Comparison of ENCODE assay signal across 22 cellular contexts in genomic region chr10:43901744-43902504, GRCh38.
DNase-seq lines count a peak whose midpoint lies in the region; ATAC-seq, FAIRE-seq and TF ChIP-seq lines count a peak whose summit lies in the region.
"Had no signal": no experiment of that assay in that cellular context is flagged by ENCODE, and none has a peak within 500 bp of the region (broad histone marks: within the 10 kb centered on the region; RNA-seq: fewer than 3 reads in every experiment).

No MANE protein-coding gene starts in this region.

- no peak for TF ChIP-seq POLR2A in GM12878 (IDR thresholded peaks at IDR 0.05; ENCODE audit: low read depth, low read length)

- no peaks in the 10 kb centered on the region for H3K9me3 Mint-ChIP-seq in nephron
- H3K9me3 Mint-ChIP-seq: CD8-positive, alpha-beta T cell; H9; IgD-negative memory B cell had no signal

- DNase-seq in GM12878 (ENCODE audit: low read depth, low spot score) = no peak
- DNase-seq in activated CD8-positive, alpha-beta memory T cell treated with anti-CD3 and anti-CD28 coated beads, Interleukin-2, amount 50 U/mL, for 48 hours = no peak
- DNase-seq in middle frontal gyrus (ENCODE audit: extremely low spot score, low spot score) = no peak
- DNase-seq in osteoblast (ENCODE audit: insufficient read length, low spot score, missing footprints) = no peak
- DNase-seq: Calu3; CD8-positive, alpha-beta T cell; DMS 273 treated with DMSO at 0.1 percent for 48 hours; DMS53; DND-41; EL; H9; KBM-7 had no signal

- no peaks in the 10 kb centered on the region for H3K36me3 ChIP-seq in HEK293 (ENCODE audit: control insufficient read depth in 2 of 2, insufficient read depth in 1 of 2, low read length in 2 of 2)
- H3K36me3 ChIP-seq in GM12878 (ENCODE audit: control insufficient read depth in 2 of 2, insufficient read depth in 2 of 2, low read length in 1 of 2) = no peaks in the 10 kb centered on the region
- H3K36me3 ChIP-seq in osteoblast (ENCODE audit: insufficient read depth, low read length) = no peaks in the 10 kb centered on the region
- H3K36me3 ChIP-seq: BLaER1 treated with 17β-estradiol and CSF1 and Interleukin-3, amounts not matched to agents 10 nM and 100 nM had no signal

- CTCF ChIA-PET in HEK293 (lab: Yijun Ruan, JAX) = interaction anchor here (1.2 kb wide), 1 partner anchor 87 kb away, joined by 3 read pairs; no protein-coding TSS in a partner anchor
- CTCF ChIA-PET in GM12878 (lab: Yijun Ruan, JAX) = interaction anchor here (0.9 to 1.5 kb wide), 2 partner anchors 128 to 144 kb away, joined by 3 to 4 read pairs; no protein-coding TSS in a partner anchor

- no peak overlapping the region for H3K4me3 Mint-ChIP-seq in nephron
- H3K4me3 Mint-ChIP-seq: B cell; CD8-positive, alpha-beta T cell; H9 had no signal

- H3K4me2 ChIP-seq in GM12878 (ENCODE audit: control insufficient read depth, insufficient read depth) (no peak overlapping the region), osteoblast (ENCODE audit: insufficient read depth, low read length) (no peak overlapping the region)
- H3K4me2 ChIP-seq: BLaER1 treated with 17β-estradiol and CSF1 and Interleukin-3, amounts not matched to agents 10 nM and 100 nM had no signal

- peaks cover 2 to 3% of the 10 kb centered on the region in 2 experiments; a peak in 3 of 4 replicates for H3K27me3 ChIP-seq in GM12878 (replicated peaks in 1 of 2; ENCODE audit: control insufficient read depth in 2 of 2, insufficient read depth in 2 of 2, low read length in 1 of 2)
- H3K27me3 ChIP-seq in osteoblast (ENCODE audit: insufficient read depth, low read length) = no peaks in the 10 kb centered on the region
- H3K27me3 ChIP-seq: BLaER1 treated with 17β-estradiol and CSF1 and Interleukin-3, amounts not matched to agents 10 nM and 100 nM had no signal

- RAD21 ChIA-PET in GM12878 (lab: Charles Lee; ENCODE audit: unreplicated experiment) = interaction anchor here (1.2 kb wide), 1 partner anchor 142 kb away, joined by 3 read pairs; no protein-coding TSS in a partner anchor

- no peaks in the 10 kb centered on the region for H3K36me3 Mint-ChIP-seq in nephron (ENCODE audit: low read depth)
- H3K36me3 Mint-ChIP-seq: CD8-positive, alpha-beta T cell; IgD-negative memory B cell had no signal

- no peaks in the 10 kb centered on the region for H3K9me3 ChIP-seq in HEK293 (ENCODE audit: control insufficient read depth, insufficient read depth, low read depth, low read length)
- H3K9me3 ChIP-seq in GM12878 (replicated peaks; ENCODE audit: control insufficient read depth, insufficient read depth, low read length) = no peaks in the 10 kb centered on the region; the same call in 2 of the 3 replicates
- no peaks in the 10 kb centered on the region for H3K9me3 ChIP-seq in osteoblast (ENCODE audit: low read depth, low read length)
- H3K9me3 ChIP-seq: BLaER1 treated with 17β-estradiol and CSF1 and Interleukin-3, amounts not matched to agents 10 nM and 100 nM had no signal

- H2AFZ ChIP-seq in GM12878 (ENCODE audit: control insufficient read depth, low read depth, low read length) (no peak overlapping the region), osteoblast (ENCODE audit: low read length) (no peak overlapping the region)

- H3K27ac ChIP-seq in HEK293 (ENCODE audit: extremely low read depth, low read depth, low read length) (no peak overlapping the region), GM12878 (ENCODE audit: control insufficient read depth, insufficient read depth) (no peak overlapping the region), osteoblast (ENCODE audit: low read depth, low read length) (no peak overlapping the region)
- H3K27ac ChIP-seq: BLaER1 treated with 17β-estradiol and CSF1 and Interleukin-3, amounts not matched to agents 10 nM and 100 nM; HL-60 had no signal

- intact Hi-C loops in GM12878 (cut with micrococcal nuclease; ENCODE audit: unreplicated experiment) = no loop called here

- TF ChIP-seq RAD21 in GM12878 (IDR thresholded peaks at IDR 0.05; ENCODE audit: insufficient read depth, low read depth, low read length) = no peak

- in situ Hi-C loops in GM12878 (cut with MboI) = no loop called here

- no peaks in the 10 kb centered on the region for H4K20me1 ChIP-seq in GM12878 (ENCODE audit: control insufficient read depth, insufficient read depth)
- H4K20me1 ChIP-seq in osteoblast (ENCODE audit: insufficient read depth, low read length) = no peaks in the 10 kb centered on the region
- H4K20me1 ChIP-seq: BLaER1 treated with 17β-estradiol and CSF1 and Interleukin-3, amounts not matched to agents 10 nM and 100 nM had no signal

- POLR2A ChIA-PET in HEK293 (lab: Yijun Ruan, JAX) (no interaction called here), GM12878 (lab: Charles Lee) (no interaction called here)

- H3K79me2 ChIP-seq in GM12878 (ENCODE audit: control insufficient read depth, insufficient read depth, low read length) = no peaks in the 10 kb centered on the region
- no peaks in the 10 kb centered on the region for H3K79me2 ChIP-seq in osteoblast (ENCODE audit: insufficient read depth, low read length)

- BruUV-seq in GM12878 (replicated peaks; lab: Mats Ljungman, UMichigan) = no TSS peak

- peaks cover 11% of the 10 kb centered on the region for H3K27me3 Mint-ChIP-seq in nephron (ENCODE audit: low read depth)
- H3K27me3 Mint-ChIP-seq: B cell, IgD-negative memory B cell had no signal

- H3K4me3 ChIP-seq in HEK293 (ENCODE audit: low read depth, low read length) (no peak overlapping the region), GM12878 (no peak overlapping the region), osteoblast (ENCODE audit: insufficient read depth, low read length) (no peak overlapping the region)
- H3K4me3 ChIP-seq: BLaER1 treated with 17β-estradiol and CSF1 and Interleukin-3, amounts not matched to agents 10 nM and 100 nM had no signal

- no peak overlapping the region for H3K9ac ChIP-seq in GM12878 (ENCODE audit: control insufficient read depth, insufficient read depth, low read length)
- H3K9ac ChIP-seq: BLaER1 treated with 17β-estradiol and CSF1 and Interleukin-3, amounts not matched to agents 10 nM and 100 nM had no signal

- FAIRE-seq in GM12878 (lab: Jason Lieb, UNC) = no peak
- FAIRE-seq: GM12891, H1 had no signal

- WGBS in GM12878 (ENCODE audit: insufficient coverage, insufficient replicate concordance, low lambda C conversion rate, missing lambda C conversion rate) = 28% methylated on average over 9 of the region's 9 CpGs

- SMC1A ChIA-PET in GM12878 (lab: Charles Lee; ENCODE audit: uncharacterized antibody, unreplicated experiment) = interaction anchor here (1.0 to 2.2 kb wide), 3 partner anchors 20 to 133 kb away, joined by 3 to 6 read pairs (median 3); no protein-coding TSS in a partner anchor

- H3K4me1 ChIP-seq in HEK293 (ENCODE audit: control insufficient read depth, insufficient read depth, low read length) (no peaks in the 10 kb centered on the region), GM12878 (ENCODE audit: control insufficient read depth, insufficient read depth, low read length) (no peaks in the 10 kb centered on the region), osteoblast (ENCODE audit: insufficient read depth, low read length) (peaks cover 28% of the 10 kb centered on the region)

- peaks cover 53% of the 10 kb centered on the region for H3K4me1 Mint-ChIP-seq in nephron
- H3K4me1 Mint-ChIP-seq: B cell, H9, IgD-negative memory B cell had no signal

- TF ChIP-seq CTCF in HEK293 (tag by site-specific recombination; IDR thresholded peaks at IDR 0.05) (no peak), GM12878 (IDR thresholded peaks at IDR 0.05 in 2 of 3, conservative IDR thresholded peaks at IDR 0.05 in 1 of 3; ENCODE audit: control insufficient read depth in 2 of 3, extremely low read depth in 1 of 3, insufficient read depth in 1 of 3, low read depth in 3 of 3, low read length in 3 of 3) (no peak), nephron (IDR thresholded peaks at IDR 0.05; ENCODE audit: unreplicated experiment in 3 of 3) (no peak), osteoblast (IDR thresholded peaks at IDR 0.05; ENCODE audit: extremely low read depth, low read depth, low read length) (no peak)

- peak overlapping the region; percentile 22 to 76 (median 22) for H3K27ac Mint-ChIP-seq in nephron
- H3K27ac Mint-ChIP-seq: B cell; CD8-positive, alpha-beta T cell had no signal

- ATAC-seq in GM18867 (IDR thresholded peaks at IDR 0.05; ENCODE audit: unreplicated experiment) (peak; percentile 64), GM12878 (no peak), GM19324 (IDR thresholded peaks at IDR 0.05; ENCODE audit: low FRiP score, unreplicated experiment) (no peak)
- ATAC-seq: CD8-positive, alpha-beta T cell had no signal

- no peak for TF ChIP-seq EP300 in GM12878 (IDR thresholded peaks at IDR 0.05; ENCODE audit: borderline replicate concordance in 1 of 2, control insufficient read depth in 1 of 2, low read depth in 2 of 2, low read length in 2 of 2)

TF ChIP-seq in HEK293, 187 proteins besides CTCF, POLR2A, EP300 and RAD21 (continues in another document):
- TF ChIP-seq ZFHX2 (tag by site-specific recombination; conservative IDR thresholded peaks at IDR 0.05) (peak; percentile 79), EGR2 (tag by site-specific recombination; IDR thresholded peaks at IDR 0.05; ENCODE audit: low read depth) (peak; percentile 93), SETDB1 (IDR thresholded peaks at IDR 0.05; ENCODE audit: insufficient read length, low read length) (no peak), ZNF292 (tag by site-specific recombination; IDR thresholded peaks at IDR 0.05; ENCODE audit: borderline replicate concordance, low read depth) (no peak), YY2 (tag by site-specific recombination; IDR thresholded peaks at IDR 0.05) (no peak), OSR2 (tag by site-specific recombination; IDR thresholded peaks at IDR 0.05) (no peak)

TF ChIP-seq in GM12878, 131 proteins besides CTCF, POLR2A, EP300 and RAD21 (continues in another document):
- TF ChIP-seq SPI1 (IDR thresholded peaks at IDR 0.05; ENCODE audit: borderline replicate concordance, insufficient read depth, low read depth, low read length) (no peak), GABPA (IDR thresholded peaks at IDR 0.05; ENCODE audit: low read depth) (no peak), GATAD2B (conservative IDR thresholded peaks at IDR 0.05; ENCODE audit: low read depth) (no peak), ZNF384 (IDR thresholded peaks at IDR 0.05; ENCODE audit: borderline replicate concordance, low read depth, low read length) (no peak), NR2F1 (conservative IDR thresholded peaks at IDR 0.05) (peak; percentile 75), DPF2 (IDR thresholded peaks at IDR 0.05) (peak; percentile 27; the same call in 1 of the 2 replicates)
